Comparison of ENCODE assay signal across 1 cellular context in the genomic region with DNA sequence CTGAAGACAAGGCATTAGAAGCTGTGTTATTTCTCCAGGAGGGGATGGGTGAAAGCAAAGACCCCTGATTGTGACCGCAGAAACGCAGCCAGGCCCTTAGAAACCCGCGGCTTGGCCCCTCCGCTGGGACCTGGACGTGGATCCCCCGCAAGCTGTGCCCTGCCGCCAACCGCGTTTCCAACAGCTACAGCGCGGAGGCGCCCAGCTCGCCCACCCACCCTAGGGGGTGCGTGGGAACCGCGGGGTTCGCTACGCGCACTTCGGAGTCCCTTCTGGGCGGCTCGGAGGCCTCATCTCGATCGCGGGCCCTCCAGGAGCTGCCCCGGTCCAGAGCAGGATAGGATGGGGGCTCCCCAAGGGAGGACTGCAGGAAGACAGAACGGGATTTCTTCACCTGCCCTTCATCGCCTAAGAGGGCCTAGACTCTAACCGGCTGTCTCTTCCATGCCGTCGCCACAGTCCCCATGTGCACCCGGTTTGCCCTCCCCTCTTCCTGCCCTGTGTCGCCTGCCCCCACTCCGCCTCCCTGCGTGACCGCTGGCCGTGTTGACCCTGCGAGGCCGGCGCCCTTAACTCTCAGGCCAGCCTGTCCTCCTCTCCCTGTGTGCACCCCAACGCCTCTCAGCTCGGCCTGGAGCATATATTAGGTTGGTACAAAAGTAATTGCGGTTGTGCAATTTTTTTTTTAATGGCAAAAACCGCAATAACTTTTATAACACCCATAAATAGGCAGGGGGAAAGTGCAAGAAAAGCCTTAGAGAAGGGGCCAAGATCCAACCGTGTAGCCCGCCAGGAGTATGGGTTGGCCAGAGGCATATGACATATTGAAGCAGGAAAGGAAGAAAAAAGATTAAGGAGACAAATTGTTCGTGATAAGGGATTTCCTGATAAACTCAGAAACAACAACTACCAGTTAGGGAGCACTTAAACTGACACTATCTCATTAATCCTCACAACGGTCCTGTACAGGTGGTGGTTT.
TF ChIP-seq lines count a peak whose summit lies in the region.

No MANE protein-coding gene starts in this region.

TF ChIP-seq in IMR-90, 13 proteins besides CTCF, POLR2A, EP300 and RAD21:
- TF ChIP-seq MAFK (IDR thresholded peaks at IDR 0.05; ENCODE audit: low read depth, low read length) (no peak), RFX5 (IDR thresholded peaks at IDR 0.05; ENCODE audit: low read depth, low read length) (no peak), BHLHE40 (IDR thresholded peaks at IDR 0.05; ENCODE audit: low read depth, low read length) (no peak), RCOR1 (IDR thresholded peaks at IDR 0.05; ENCODE audit: insufficient replicate concordance, low read length) (no peak), ELK1 (IDR thresholded peaks at IDR 0.05; ENCODE audit: borderline replicate concordance, low read depth, low read length) (no peak), CHD1 (IDR thresholded peaks at IDR 0.05; ENCODE audit: low read depth, low read length) (no peak), SMC3 (IDR thresholded peaks at IDR 0.05; ENCODE audit: low read depth, low read length) (no peak)
